13 cellular contexts compared by ENCODE assay signal in the genomic region with DNA sequence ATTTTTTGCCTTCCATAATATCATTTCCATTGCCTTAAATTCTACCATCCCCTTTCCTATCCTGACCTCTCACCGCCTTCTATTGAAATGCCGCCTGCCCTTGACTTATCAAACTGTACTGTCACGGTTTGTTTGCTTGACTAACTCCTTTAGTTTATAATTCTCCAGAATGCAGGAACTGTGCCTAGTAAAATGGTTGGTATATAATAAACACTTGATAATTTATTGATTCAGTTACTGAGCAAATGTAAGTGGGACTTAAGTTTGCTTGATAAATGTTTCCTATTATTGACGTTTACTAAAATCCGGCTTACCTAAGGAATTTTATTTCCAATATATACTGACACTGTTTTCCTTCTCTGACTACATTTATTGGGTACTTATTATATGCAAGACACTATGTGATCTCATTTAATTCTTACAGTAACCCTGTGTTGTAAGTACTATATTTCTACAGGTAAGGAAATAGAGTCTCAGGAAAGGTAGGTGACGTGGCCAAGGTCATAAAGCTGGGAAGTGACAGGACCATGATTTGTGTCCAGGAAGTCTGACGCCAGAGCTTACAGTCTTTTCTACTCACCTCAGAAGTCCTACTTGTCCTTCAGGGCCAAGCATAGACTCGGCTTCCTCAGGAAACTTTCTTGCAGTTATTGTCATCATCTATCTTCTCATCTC. TPM values are rescaled to one million over a fixed set of nuclear protein-coding genes. Genes with fewer than 3 reads are reported as not detected.
"Had no signal": no experiment of that assay in that cellular context is flagged by ENCODE, and none has a peak within 500 bp of the region (broad histone marks: within the 10 kb centered on the region; RNA-seq: fewer than 3 reads in every experiment).

No MANE protein-coding gene starts in this region.

- H3K4me1 ChIP-seq: ascending aorta, lower lobe of right lung, tibial nerve had no signal

- H3K27me3 ChIP-seq: ascending aorta, cardiac muscle cell, heart left ventricle, tibial nerve had no signal

- H3K4me3 Mint-ChIP-seq: activated CD8-positive, alpha-beta T cell treated with anti-CD3 and anti-CD28 coated beads, Interleukin-2, amount 10 ng/mL, durations not matched to agents 7 days and 5 days; nephron progenitor cell; T-cell had no signal

- H3K9me3 ChIP-seq: ascending aorta, heart left ventricle, lower lobe of right lung, tibial nerve had no signal

- H3K9me3 Mint-ChIP-seq: nephron progenitor cell, T-cell had no signal

- H3K27me3 Mint-ChIP-seq: T-cell had no signal

- H3K27ac ChIP-seq: ascending aorta, cardiac muscle cell, lower lobe of right lung, tibial nerve, WERI-Rb-1 had no signal

- H3K36me3 ChIP-seq: ascending aorta, cardiac muscle cell, heart left ventricle, lower lobe of right lung, tibial nerve, WERI-Rb-1 had no signal

- H3K27ac Mint-ChIP-seq: activated CD8-positive, alpha-beta T cell treated with anti-CD3 and anti-CD28 coated beads, Interleukin-2, amount 10 ng/mL, durations not matched to agents 7 days and 5 days; nephron progenitor cell; T-cell had no signal

- H3K4me1 Mint-ChIP-seq: T-cell had no signal

- H3K36me3 Mint-ChIP-seq: T-cell had no signal

- H3K4me3 ChIP-seq: ascending aorta, cardiac muscle cell, heart left ventricle, lower lobe of right lung, tibial nerve had no signal

- DNase-seq: activated CD4-positive, alpha-beta T cell treated with anti-CD3 and anti-CD28 coated beads for 4 hours; activated CD8-positive, alpha-beta memory T cell treated with anti-CD3 and anti-CD28 coated beads, Interleukin-2, amount 50 U/mL, for 48 hours; activated CD8-positive, alpha-beta T cell treated with anti-CD3 and anti-CD28 coated beads, Interleukin-2, amount 10 ng/mL, durations not matched to agents 7 days and 5 days; effector CD4-positive, alpha-beta T cell; heart left ventricle; lower lobe of right lung; nephron progenitor cell; T-cell; T1000; WERI-Rb-1 had no signal

- ATAC-seq: activated CD8-positive, alpha-beta T cell treated with anti-CD3 and anti-CD28 coated beads, Interleukin-2, amount 10 ng/mL, durations not matched to agents 7 days and 5 days; heart left ventricle; lower lobe of right lung; T-cell had no signal

RNA-seq across cellular contexts. Expression of gene DPT, which starts 35.7 kb away (rescaled TPM):
- total RNA-seq: activated CD8-positive, alpha-beta T cell treated with anti-CD3 and anti-CD28 coated beads, Interleukin-2, amount 10 ng/mL, durations not matched to agents 7 days and 5 days; cardiac muscle cell; T-cell had no signal
- polyA plus RNA-seq: cardiac muscle cell had no signal
